In genomic region chr3:13543251-13543650, GRCh38 we compare ENCODE assay signal across 13 cellular contexts. TPM values are rescaled to one million over a fixed set of nuclear protein-coding genes. Genes with fewer than 3 reads are reported as not detected.
DNase-seq lines count a peak whose midpoint lies in the region; ATAC-seq and TF ChIP-seq lines count a peak whose summit lies in the region.
"Had no signal": no experiment of that assay in that cellular context is flagged by ENCODE, and none has a peak within 500 bp of the region (broad histone marks: within the 10 kb centered on the region; RNA-seq: fewer than 3 reads in every experiment).

No MANE protein-coding gene starts in this region.

- DNase-seq in H7 (peak; percentile 53), brain pericyte (ENCODE audit: low read depth, low spot score) (peak; percentile 72), kidney glomerular epithelial cell (lab: John Stamatoyannopoulos, UW) (peak; percentile 5), thoracic aorta (ENCODE audit: low spot score) (peak; percentile 36), SK-N-DZ (ENCODE audit: low spot score) (no peak), NCI-H2029 (lab: John Stamatoyannopoulos, UW) (no peak), NCI-H1694 (lab: John Stamatoyannopoulos, UW) (no peak)
- DNase-seq: activated CD8-positive, alpha-beta T cell treated with anti-CD3 and anti-CD28 coated beads for 36 hours; NCI-H1105; stimulated activated CD4-positive, alpha-beta T cell treated with anti-CD3 and anti-CD28 coated beads, Interleukin-15, amount 100 ng/mL, for 24 hours; substantia nigra had no signal

- peaks cover 0 to 9% of the 10 kb centered on the region in 2 donors for H3K4me1 ChIP-seq in thoracic aorta (ENCODE audit: control insufficient read depth in 1 of 2, low read depth in 2 of 2)

- H3K27me3 ChIP-seq in H7 (ENCODE audit: control insufficient read depth, insufficient read depth, low read length) (peaks cover 4% of the 10 kb centered on the region; the same call in 1 of the 2 replicates), thoracic aorta (replicated peaks; ENCODE audit: insufficient read depth) (peaks cover 3% of the 10 kb centered on the region)

- ATAC-seq in thoracic aorta (ENCODE audit: insufficient number of reproducible peaks, low FRiP score, low read depth): peak; percentile 37
- ATAC-seq in GM19397 (IDR thresholded peaks at IDR 0.05; ENCODE audit: unreplicated experiment): no peak
- ATAC-seq: activated CD8-positive, alpha-beta T cell treated with anti-CD3 and anti-CD28 coated beads for 36 hours; Panc1 had no signal

- H3K27ac ChIP-seq in thoracic aorta: peak overlapping the region; percentile 58 to 59

- no peak overlapping the region for H3K4me3 ChIP-seq in H7 (ENCODE audit: insufficient read depth, low read depth, low read length)
- H3K4me3 ChIP-seq in thoracic aorta: no peak overlapping the region

- no peaks in the 10 kb centered on the region for H3K9me3 ChIP-seq in thoracic aorta

- H3K36me3 ChIP-seq in H7 (replicated peaks; ENCODE audit: control insufficient read depth, insufficient read depth, low read length): no peaks in the 10 kb centered on the region
- no peaks in the 10 kb centered on the region for H3K36me3 ChIP-seq in thoracic aorta

- no peak for TF ChIP-seq CTCF in thoracic aorta (IDR thresholded peaks at IDR 0.05)

RNA-seq across cellular contexts. Expression of gene FBLN2, which starts 5.7 kb away (rescaled TPM):
- total RNA-seq in H7 (2014; rRNA removed; shearing (Covaris generic)): 27.4 and 30.9 TPM in 2 replicates
- 100 to 1,000 TPM; 233 to 328 TPM for total RNA-seq in thoracic aorta
- 0.09 and 0.48 TPM in 2 replicates for polyA plus RNA-seq in SK-N-DZ (2014; cell fraction: cytosol; rRNA removed)
- polyA plus RNA-seq in SK-N-DZ (2014; cell fraction: nucleus; rRNA removed): 0.25 TPM in 1 of 2 replicates, not detected in the other

Comparison
In these comparisons a context has a peak if more than half of its experiments do, and no peak if none do; other contexts are left out.
1. DNase-seq: peak in H7 (single experiment), brain pericyte (single experiment), kidney glomerular epithelial cell (single experiment) and thoracic aorta (single experiment); none in SK-N-DZ (single experiment), NCI-H2029 (single experiment) and NCI-H1694 (single experiment).